ENCODE assay signal across 8 cellular contexts in genomic region chr16:23435500-23435899, GRCh38. TPM values are rescaled to one million over a fixed set of nuclear protein-coding genes. Genes with fewer than 3 reads are reported as not detected.
DNase-seq lines count a peak whose midpoint lies in the region; ATAC-seq and TF ChIP-seq lines count a peak whose summit lies in the region.

No MANE protein-coding gene starts in this region.

- no peaks in the 10 kb centered on the region for H3K4me1 ChIP-seq in osteoblast (ENCODE audit: insufficient read depth, low read length)
- peaks cover 0 to 17% (median 0%) of the 10 kb centered on the region in 4 donors for H3K4me1 ChIP-seq in tibial nerve

- no peak overlapping the region for H3K4me2 ChIP-seq in osteoblast (ENCODE audit: insufficient read depth, low read length)

- TF ChIP-seq POLR2A in tibial nerve (IDR thresholded peaks at IDR 0.05) = no peak

- no peak overlapping the region for H2AFZ ChIP-seq in osteoblast (ENCODE audit: low read length)

- no peak overlapping the region for H3K4me3 ChIP-seq in fibroblast of pulmonary artery (replicated peaks; ENCODE audit: low read depth, low read length)
- no peak overlapping the region for H3K4me3 ChIP-seq in osteoblast (ENCODE audit: insufficient read depth, low read length)
- no peak overlapping the region for H3K4me3 ChIP-seq in tibial nerve

- no peak for TF ChIP-seq EP300 in tibial nerve (IDR thresholded peaks at IDR 0.05)

- DNase-seq in DMS53 (lab: John Stamatoyannopoulos, UW) = peak; percentile 81
- peak; percentile 50 for DNase-seq in KG1 (lab: John Stamatoyannopoulos, UW)
- DNase-seq in RKO (ENCODE audit: low spot score) = peak; percentile 76
- DNase-seq in activated T-cell treated with anti-CD3 and anti-CD28 coated beads, Interleukin-2, amount 50 U/mL, for 48 hours = peak; percentile 75
- peak; percentile 68 for DNase-seq in fibroblast of pulmonary artery (ENCODE audit: low read depth)
- no peak for DNase-seq in osteoblast (ENCODE audit: insufficient read length, low spot score, missing footprints)
- peak; percentile 28 to 46 for DNase-seq in tibial nerve (ENCODE audit: low spot score in 2 of 2)

- H3K9me3 ChIP-seq in osteoblast (ENCODE audit: low read depth, low read length) (no peaks in the 10 kb centered on the region), tibial nerve (no peaks in the 10 kb centered on the region)

- no peak for ATAC-seq in HG02571 (IDR thresholded peaks at IDR 0.05; ENCODE audit: unreplicated experiment)

- H3K27ac ChIP-seq in osteoblast (ENCODE audit: low read depth, low read length) (no peak overlapping the region), tibial nerve (no peak overlapping the region)

- H4K20me1 ChIP-seq in osteoblast (ENCODE audit: insufficient read depth, low read length) = peaks cover 27% of the 10 kb centered on the region

- 52 to 60% methylated on average over 6 of the region's 6 CpGs for WGBS in tibial nerve, 2 donors

- no peaks in the 10 kb centered on the region for H3K79me2 ChIP-seq in osteoblast (ENCODE audit: insufficient read depth, low read length)

- H3K36me3 ChIP-seq in osteoblast (ENCODE audit: insufficient read depth, low read length) = peaks cover 37% of the 10 kb centered on the region
- peaks cover 0 to 68% (median 3%) of the 10 kb centered on the region in 3 donors for H3K36me3 ChIP-seq in tibial nerve

- H3K27me3 ChIP-seq in osteoblast (ENCODE audit: insufficient read depth, low read length) = no peaks in the 10 kb centered on the region
- H3K27me3 ChIP-seq in tibial nerve = no peaks in the 10 kb centered on the region

- TF ChIP-seq CTCF in fibroblast of pulmonary artery (IDR thresholded peaks at IDR 0.05; ENCODE audit: low read length, missing control alignments) (peak; percentile 96), osteoblast (IDR thresholded peaks at IDR 0.05; ENCODE audit: extremely low read depth, low read depth, low read length) (peak; percentile 94), tibial nerve (IDR thresholded peaks at IDR 0.05) (peak; percentile 42 to 76 (median 55))

RNA-seq across cellular contexts. Expression of gene COG7, which starts 17.5 kb away (rescaled TPM):
- total RNA-seq in osteoblast (17.0 and 20.9 TPM in 2 replicates), tibial nerve (10 to 100 TPM; 21.6 to 35.7 (median 24.8) TPM)
